9 cellular contexts compared by ENCODE assay signal in the genomic region with DNA sequence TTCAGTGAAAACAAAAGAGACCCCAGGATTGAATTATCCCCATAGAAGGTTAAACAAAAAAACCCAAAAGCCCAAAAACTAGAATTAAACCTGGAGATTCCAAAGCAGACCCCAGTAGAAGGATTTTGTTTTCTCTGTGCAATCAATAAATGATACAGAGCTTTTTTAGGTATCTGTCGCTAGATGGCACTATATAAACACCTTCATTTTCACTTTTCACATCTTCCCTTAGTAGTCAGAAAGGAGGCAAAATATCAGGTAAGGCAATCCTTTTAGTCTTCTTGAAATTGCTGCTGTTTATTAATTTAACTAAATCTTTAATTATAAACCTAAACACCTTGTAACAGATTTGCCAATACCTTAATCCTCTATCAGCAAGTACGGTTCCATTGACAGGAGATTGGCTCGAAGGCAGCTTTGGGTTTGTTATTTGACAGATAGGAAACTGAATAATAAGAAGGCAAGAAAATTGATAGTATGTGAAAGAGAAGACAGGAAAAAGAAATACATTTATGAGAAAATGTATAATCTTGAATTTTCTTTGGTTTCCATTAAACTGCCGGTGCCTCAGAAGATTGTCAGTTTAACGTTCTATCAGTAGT. TPM values are rescaled to one million over a fixed set of nuclear protein-coding genes. Genes with fewer than 3 reads are reported as not detected.
DNase-seq lines count a peak whose midpoint lies in the region; ATAC-seq and TF ChIP-seq lines count a peak whose summit lies in the region.
"Had no signal": no experiment of that assay in that cellular context is flagged by ENCODE, and none has a peak within 500 bp of the region (broad histone marks: within the 10 kb centered on the region; RNA-seq: fewer than 3 reads in every experiment).

No MANE protein-coding gene starts in this region.

- H3K9me3 ChIP-seq in WERI-Rb-1 (ENCODE audit: severe bottlenecking) = no peaks in the 10 kb centered on the region
- no peaks in the 10 kb centered on the region for H3K9me3 ChIP-seq in uterus

- H3K27me3 Mint-ChIP-seq in immature natural killer cell (ENCODE audit: low read depth in 3 of 3) = peaks cover 0 to 3% (median 0%) of the 10 kb centered on the region in 3 donors

- no peak overlapping the region for H3K27ac Mint-ChIP-seq in immature natural killer cell
- H3K27ac Mint-ChIP-seq: CD8-positive, alpha-beta memory T cell had no signal

- no peaks in the 10 kb centered on the region for H3K36me3 Mint-ChIP-seq in immature natural killer cell
- H3K36me3 Mint-ChIP-seq: CD8-positive, alpha-beta memory T cell had no signal

- H3K9me3 Mint-ChIP-seq in immature natural killer cell = no peaks in the 10 kb centered on the region
- H3K9me3 Mint-ChIP-seq: CD8-positive, alpha-beta memory T cell had no signal

- H3K27me3 ChIP-seq in WERI-Rb-1 (ENCODE audit: insufficient read depth, low read depth, severe bottlenecking) (no peaks in the 10 kb centered on the region), uterus (no peaks in the 10 kb centered on the region)

- no peak for TF ChIP-seq POLR2A in uterus (IDR thresholded peaks at IDR 0.05)

- DNase-seq in NCI-H1417 (lab: John Stamatoyannopoulos, UW) (peak; percentile 15 to 73 (median 39)), NCI-H1417 treated with DMSO at 0.1 percent for 48 hours (lab: John Stamatoyannopoulos, UW) (no peak), NCI-H1105 (lab: John Stamatoyannopoulos, UW) (peak; percentile 25), WERI-Rb-1 (no peak), immature natural killer cell (peak; percentile 14 to 41 (median 32)), uterus (no peak), anterior cingulate cortex (lab: John Stamatoyannopoulos, UW) (no peak)

- intact Hi-C loops in uterus (cut with DNase I; ENCODE audit: low total_unique reads) = no loop called here

- H3K27ac ChIP-seq in WERI-Rb-1 (no peak overlapping the region), uterus (no peak overlapping the region)

- H3K4me3 ChIP-seq in WERI-Rb-1 (ENCODE audit: low read depth, low read length) (no peak overlapping the region), uterus (no peak overlapping the region)

- H3K36me3 ChIP-seq in WERI-Rb-1 = no peaks in the 10 kb centered on the region
- H3K36me3 ChIP-seq in uterus = no peaks in the 10 kb centered on the region

- H3K4me3 Mint-ChIP-seq in immature natural killer cell = no peak overlapping the region
- H3K4me3 Mint-ChIP-seq: CD8-positive, alpha-beta memory T cell had no signal

- H3K4me1 ChIP-seq in uterus = no peaks in the 10 kb centered on the region

- no peaks in the 10 kb centered on the region for H3K4me1 Mint-ChIP-seq in immature natural killer cell

- TF ChIP-seq CTCF in WERI-Rb-1 (IDR thresholded peaks at IDR 0.05; ENCODE audit: low read depth, low read length) (peak; percentile 25; the same call in 1 of the 2 replicates), uterus (IDR thresholded peaks at IDR 0.05) (peak; percentile 48 to 61 (median 56))

- peak; percentile 64 for ATAC-seq in GM21737 (IDR thresholded peaks at IDR 0.05; ENCODE audit: unreplicated experiment)

RNA-seq across cellular contexts. Expression of a gene that starts 23.3 kb away (rescaled TPM):
- 10 to 100 TPM; 12.7 to 24.4 (median 21.6) TPM for polyA plus RNA-seq in immature natural killer cell
- total RNA-seq in uterus = 10 to 100 TPM; 17.7 to 82.6 (median 34.3) TPM

Comparison
In these comparisons a context has a peak if more than half of its experiments do, and no peak if none do; other contexts are left out.
1. DNase-seq: peak in NCI-H1417 (3 of 3), NCI-H1105 (single experiment) and immature natural killer cell (3 of 3); none in NCI-H1417 treated with DMSO at 0.1 percent for 48 hours (single experiment), WERI-Rb-1 (single experiment), uterus (0 of 2) and anterior cingulate cortex (0 of 58).